ENCODE assay signal across 9 cellular contexts in the genomic region with DNA sequence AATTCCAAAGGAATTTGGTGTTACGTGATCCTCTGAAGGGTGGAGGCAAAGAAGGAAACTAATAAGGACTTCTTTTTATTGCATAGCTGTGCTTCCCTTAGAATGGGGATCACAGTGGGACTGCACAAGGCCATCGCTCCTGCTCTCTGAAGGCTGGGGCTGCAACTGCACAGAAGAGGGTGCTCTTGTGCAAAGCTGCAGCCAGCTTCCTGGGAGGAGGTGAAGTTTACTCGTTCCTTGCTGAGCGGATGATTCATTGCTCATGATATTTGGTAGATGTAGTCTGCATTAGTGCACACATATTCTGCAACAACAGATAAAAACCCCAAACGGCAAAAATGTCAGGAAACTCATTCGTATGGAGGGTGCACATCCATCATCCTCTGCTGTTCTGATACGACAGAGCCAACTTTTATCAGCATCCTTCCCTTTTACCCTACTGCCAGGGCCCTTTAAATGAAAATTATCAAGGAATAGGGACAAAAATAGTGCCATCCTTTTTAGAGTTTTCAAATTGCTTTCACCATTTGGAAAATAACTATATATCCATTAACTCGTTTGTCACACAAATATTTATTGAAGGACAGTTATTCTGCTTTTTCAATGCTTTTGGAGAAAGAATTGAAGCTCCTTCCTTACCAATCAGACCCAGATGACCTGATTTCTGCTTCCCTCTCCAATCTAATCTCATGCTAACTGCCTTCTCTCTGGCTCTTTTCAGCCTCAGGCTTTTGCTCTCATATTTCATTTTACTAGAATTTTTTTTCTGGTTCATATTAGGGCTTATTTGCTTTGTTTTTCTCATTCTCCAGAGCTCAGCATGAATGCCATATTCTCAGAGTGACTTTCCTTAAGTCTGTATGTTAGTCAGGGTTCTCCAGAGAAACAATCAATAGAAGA.
A peak's percentile ranks its signal among the peaks of the same experiment; 100 is the strongest.
DNase-seq lines count a peak whose midpoint lies in the region; TF ChIP-seq lines count a peak whose summit lies in the region.
"Had no signal": no experiment of that assay in that cellular context is flagged by ENCODE, and none has a peak within 500 bp of the region (broad histone marks: within the 10 kb centered on the region; RNA-seq: fewer than 3 reads in every experiment).

No MANE protein-coding gene starts in this region.

- H3K4me3 ChIP-seq in WERI-Rb-1 (ENCODE audit: low read depth, low read length), result no peak overlapping the region
- H3K4me3 ChIP-seq in breast epithelium, result no peak overlapping the region

- H3K27ac ChIP-seq in WERI-Rb-1 (no peak overlapping the region), breast epithelium (no peak overlapping the region)

- H3K4me3 Mint-ChIP-seq in HFFc6, result peak overlapping the region; percentile 34; the same call in 1 of the 2 replicates
- H3K4me3 Mint-ChIP-seq: stimulated activated naive CD8-positive, alpha-beta T cell treated with anti-CD3 and anti-CD28 coated beads, Interleukin-15, Interleukin-2, amounts not matched to agents 100 ng/mL and 50 ng/mL, for 24 hours had no signal

- no peaks in the 10 kb centered on the region for H3K9me3 ChIP-seq in WERI-Rb-1 (ENCODE audit: severe bottlenecking)
- no peaks in the 10 kb centered on the region for H3K9me3 ChIP-seq in breast epithelium

- peak; percentile 84 for TF ChIP-seq CTCF in HFFc6 (IDR thresholded peaks at IDR 0.05)
- peak; percentile 61 for TF ChIP-seq CTCF in WERI-Rb-1 (IDR thresholded peaks at IDR 0.05; ENCODE audit: low read depth, low read length)
- TF ChIP-seq CTCF in breast epithelium (IDR thresholded peaks at IDR 0.05), result peak in 2 of 3 donors; percentile 18 to 39

- DNase-seq in NCI-H1417 (lab: John Stamatoyannopoulos, UW) (peak; percentile 1 to 65 (median 31)), NCI-H1417 treated with DMSO at 0.1 percent for 48 hours (lab: John Stamatoyannopoulos, UW) (no peak), HFFc6 (peak; percentile 87), NCI-H1092 (lab: John Stamatoyannopoulos, UW) (peak; percentile 6), WERI-Rb-1 (peak; percentile 31), breast epithelium (ENCODE audit: low spot score in 2 of 2) (peak in 1 of 2 donors; percentile 53), left kidney (ENCODE audit: low read depth, low spot score) (peak; percentile 64)
- peak; percentile 36 to 58 for DNase-seq in stimulated activated CD4-positive, alpha-beta T cell treated with anti-CD3 and anti-CD28 coated beads, Interleukin-4, amount 100 ng/mL, for 4 hours

- H3K9me3 Mint-ChIP-seq in HFFc6, result no peaks in the 10 kb centered on the region
- H3K9me3 Mint-ChIP-seq: stimulated activated naive CD8-positive, alpha-beta T cell treated with anti-CD3 and anti-CD28 coated beads, Interleukin-15, Interleukin-2, amounts not matched to agents 100 ng/mL and 50 ng/mL, for 24 hours had no signal

- no peaks in the 10 kb centered on the region for H3K27me3 ChIP-seq in WERI-Rb-1 (ENCODE audit: insufficient read depth, low read depth, severe bottlenecking)
- H3K27me3 ChIP-seq in breast epithelium, result no peaks in the 10 kb centered on the region

- H3K4me1 ChIP-seq in breast epithelium, result no peaks in the 10 kb centered on the region

- peaks cover 2% of the 10 kb centered on the region for H3K27me3 Mint-ChIP-seq in HFFc6 (ENCODE audit: insufficient read depth)

- intact Hi-C loops in breast epithelium (cut with DNase I; ENCODE audit: low total_unique reads), result no loop called here

- H3K36me3 ChIP-seq in WERI-Rb-1 (no peaks in the 10 kb centered on the region), breast epithelium (no peaks in the 10 kb centered on the region)

- TF ChIP-seq POLR2A in breast epithelium (IDR thresholded peaks at IDR 0.05), result no peak

- no peaks in the 10 kb centered on the region for H3K36me3 Mint-ChIP-seq in HFFc6 (ENCODE audit: low read depth)

- H3K27ac Mint-ChIP-seq in HFFc6, result peak overlapping the region; percentile 84
- H3K27ac Mint-ChIP-seq: stimulated activated naive CD8-positive, alpha-beta T cell treated with anti-CD3 and anti-CD28 coated beads, Interleukin-15, Interleukin-2, amounts not matched to agents 100 ng/mL and 50 ng/mL, for 24 hours had no signal

- H3K4me1 Mint-ChIP-seq in HFFc6 (ENCODE audit: low read depth), result peaks cover 29% of the 10 kb centered on the region

Comparison
In these comparisons a context has a peak if more than half of its experiments do, and no peak if none do; other contexts are left out.
1. CTCF ChIP-seq: peak in every context shown above with its lines; median percentile 84 in HFFc6; 61 in WERI-Rb-1; 28 in breast epithelium.